In genomic region chr15:34423425-34424090, GRCh38 we compare ENCODE assay signal across 6 cellular contexts. TPM values are rescaled to one million over a fixed set of nuclear protein-coding genes. Genes with fewer than 3 reads are reported as not detected.
DNase-seq lines count a peak whose midpoint lies in the region; ATAC-seq and TF ChIP-seq lines count a peak whose summit lies in the region.
"Not testable (repeated sequence)": the region's sequence is repeated elsewhere in the genome, so short reads cannot be mapped to it uniquely, and the experiment has no call there.

No MANE protein-coding gene starts in this region.

- H3K27ac Mint-ChIP-seq in activated CD4-positive, alpha-beta T cell treated with anti-CD3 and anti-CD28 coated beads, Interleukin-2, amount 10 ng/mL, durations not matched to agents 24 days and 14 days; stimulated activated naive CD8-positive, alpha-beta T cell treated with anti-CD3 and anti-CD28 coated beads, Interleukin-15, amount 100 ng/mL, for 72 hours: not testable (repeated sequence)

- H3K27me3 ChIP-seq in heart left ventricle; spleen (replicated peaks in 1 of 7): not testable (repeated sequence)

- DNase-seq in activated CD4-positive, alpha-beta T cell treated with anti-CD3 and anti-CD28 coated beads, Interleukin-2, amount 10 ng/mL, durations not matched to agents 24 days and 14 days: peak; percentile 44
- DNase-seq in Right ventricle myocardium inferior (ENCODE audit: missing footprints); heart left ventricle; left ventricle myocardium superior; stimulated activated naive CD8-positive, alpha-beta T cell treated with anti-CD3 and anti-CD28 coated beads, Interleukin-15, amount 100 ng/mL, for 72 hours: not testable (repeated sequence)
- DNase-seq in spleen: peak; percentile 51

- H3K27ac ChIP-seq in heart left ventricle, spleen: not testable (repeated sequence)

- H3K9me3 ChIP-seq in heart left ventricle, spleen: not testable (repeated sequence)

- intact Hi-C loops in activated CD4-positive, alpha-beta T cell treated with anti-CD3 and anti-CD28 coated beads, Interleukin-2, amount 10 ng/mL, durations not matched to agents 24 days and 14 days (cut with micrococcal nuclease); Right ventricle myocardium inferior (cut with DNase I); heart left ventricle (cut with DNase I); left ventricle myocardium superior (cut with micrococcal nuclease); spleen (cut with DNase I; ENCODE audit: low total_unique reads): not testable (repeated sequence)

- not testable (repeated sequence) for H3K36me3 ChIP-seq in heart left ventricle, spleen

- ATAC-seq in Right ventricle myocardium inferior (peak; percentile 81), heart left ventricle (peak; percentile 35 to 73 (median 54)), left ventricle myocardium superior (peak; percentile 81)
- peak; percentile 28 for ATAC-seq in stimulated activated naive CD8-positive, alpha-beta T cell treated with anti-CD3 and anti-CD28 coated beads, Interleukin-15, amount 100 ng/mL, for 72 hours

- not testable (repeated sequence) for TF ChIP-seq CTCF in heart left ventricle (IDR thresholded peaks at IDR 0.05); spleen (IDR thresholded peaks at IDR 0.05 in 8 of 11, conservative IDR thresholded peaks at IDR 0.05 in 3 of 11)

- H3K27me3 Mint-ChIP-seq in activated CD4-positive, alpha-beta T cell treated with anti-CD3 and anti-CD28 coated beads, Interleukin-2, amount 10 ng/mL, durations not matched to agents 24 days and 14 days; stimulated activated naive CD8-positive, alpha-beta T cell treated with anti-CD3 and anti-CD28 coated beads, Interleukin-15, amount 100 ng/mL, for 72 hours: not testable (repeated sequence)

- not testable (repeated sequence) for TF ChIP-seq POLR2A in heart left ventricle (IDR thresholded peaks at IDR 0.05); spleen (IDR thresholded peaks at IDR 0.05)

- H3K36me3 Mint-ChIP-seq in activated CD4-positive, alpha-beta T cell treated with anti-CD3 and anti-CD28 coated beads, Interleukin-2, amount 10 ng/mL, durations not matched to agents 24 days and 14 days (ENCODE audit: low read depth): peaks cover 22% of the 10 kb centered on the region

- H3K4me1 ChIP-seq in heart left ventricle, spleen: not testable (repeated sequence)

- H3K4me3 ChIP-seq in heart left ventricle, spleen: not testable (repeated sequence)

- H3K9me3 Mint-ChIP-seq in activated CD4-positive, alpha-beta T cell treated with anti-CD3 and anti-CD28 coated beads, Interleukin-2, amount 10 ng/mL, durations not matched to agents 24 days and 14 days; stimulated activated naive CD8-positive, alpha-beta T cell treated with anti-CD3 and anti-CD28 coated beads, Interleukin-15, amount 100 ng/mL, for 72 hours: not testable (repeated sequence)

- WGBS in heart left ventricle, 4 donors: 67 to 87% (median 82%) methylated on average over 3 to 6 of the region's 6 CpGs; no CpG with 5 or more reads in 1 of the 4 donors
- 59 to 85% (median 72%) methylated on average over 3 to 6 of the region's 6 CpGs for WGBS in spleen, 5 donors

- not testable (repeated sequence) for H3K4me3 Mint-ChIP-seq in activated CD4-positive, alpha-beta T cell treated with anti-CD3 and anti-CD28 coated beads, Interleukin-2, amount 10 ng/mL, durations not matched to agents 24 days and 14 days; stimulated activated naive CD8-positive, alpha-beta T cell treated with anti-CD3 and anti-CD28 coated beads, Interleukin-15, amount 100 ng/mL, for 72 hours

- H3K4me1 Mint-ChIP-seq in activated CD4-positive, alpha-beta T cell treated with anti-CD3 and anti-CD28 coated beads, Interleukin-2, amount 10 ng/mL, durations not matched to agents 24 days and 14 days; stimulated activated naive CD8-positive, alpha-beta T cell treated with anti-CD3 and anti-CD28 coated beads, Interleukin-15, amount 100 ng/mL, for 72 hours: not testable (repeated sequence)

RNA-seq across cellular contexts. Expression of gene GOLGA8A, which starts 14.1 kb away (rescaled TPM):
- total RNA-seq in activated CD4-positive, alpha-beta T cell treated with anti-CD3 and anti-CD28 coated beads, Interleukin-2, amount 10 ng/mL, durations not matched to agents 24 days and 14 days: 244 and 246 TPM in 2 replicates
- total RNA-seq in Right ventricle myocardium inferior: 13.7 TPM
- 10 to 100 TPM in 4 of 9 donors, 1 to 10 TPM in 5; 1.1 to 21.6 (median 8.9) TPM for total RNA-seq in heart left ventricle
- polyA plus RNA-seq in heart left ventricle: 10 to 100 TPM in 1 of 2 donors, 1 to 10 TPM in 1; 3.5 to 22.0 TPM
- total RNA-seq in left ventricle myocardium superior: 17.7 TPM
- total RNA-seq in spleen: 100 to 1,000 TPM in 2 of 7 donors, 10 to 100 TPM in 5; 52.5 to 128 (median 85.4) TPM
- 100 to 1,000 TPM in 1 of 3 donors, 10 to 100 TPM in 2; 26.1 to 103 (median 67.6) TPM for polyA plus RNA-seq in spleen

RNA-seq across cellular contexts. Expression of gene LPCAT4, which starts 56.6 kb away (rescaled TPM):
- 63.9 and 67.3 TPM in 2 replicates for total RNA-seq in activated CD4-positive, alpha-beta T cell treated with anti-CD3 and anti-CD28 coated beads, Interleukin-2, amount 10 ng/mL, durations not matched to agents 24 days and 14 days
- total RNA-seq in Right ventricle myocardium inferior (89.2 TPM), heart left ventricle (10 to 100 TPM in 8 of 9 donors, 1 to 10 TPM in 1; 9.8 to 80.0 (median 44.8) TPM), left ventricle myocardium superior (103 TPM), spleen (10 to 100 TPM; 24.9 to 53.7 (median 47.4) TPM)
- polyA plus RNA-seq in heart left ventricle (10 to 100 TPM; 12.9 to 49.7 TPM), spleen (10 to 100 TPM; 18.6 to 39.1 (median 28.2) TPM)

Comparison
In these comparisons a context has a peak if more than half of its experiments do, and no peak if none do; other contexts are left out.
1. ATAC-seq: peak in every context shown above with its lines; median percentile 81 in Right ventricle myocardium inferior; 81 in left ventricle myocardium superior; 54 in heart left ventricle; 28 in stimulated activated naive CD8-positive, alpha-beta T cell treated with anti-CD3 and anti-CD28 coated beads, Interleukin-15, amount 100 ng/mL, for 72 hours.